Comparison of ENCODE assay signal across 12 cellular contexts in genomic region chr9:108049026-108049591, GRCh38.
A peak's percentile ranks its signal among the peaks of the same experiment; 100 is the strongest.
DNase-seq lines count a peak whose midpoint lies in the region; ATAC-seq, FAIRE-seq and TF ChIP-seq lines count a peak whose summit lies in the region.
"Had no signal": no experiment of that assay in that cellular context is flagged by ENCODE, and none has a peak within 500 bp of the region (broad histone marks: within the 10 kb centered on the region; RNA-seq: fewer than 3 reads in every experiment).

No MANE protein-coding gene starts in this region.

- peaks cover 37% of the 10 kb centered on the region for H3K4me1 ChIP-seq in osteoblast (ENCODE audit: insufficient read depth, low read length)

- no peak overlapping the region for H3K27ac Mint-ChIP-seq in mesothelial cell of epicardium
- H3K27ac Mint-ChIP-seq: H9 had no signal

- H3K4me3 ChIP-seq in osteoblast (ENCODE audit: insufficient read depth, low read length), result no peak overlapping the region

- no peak overlapping the region for H3K4me3 Mint-ChIP-seq in mesothelial cell of epicardium
- H3K4me3 Mint-ChIP-seq: central memory CD8-positive, alpha-beta T cell; H9 had no signal

- H3K9me3 ChIP-seq in osteoblast (ENCODE audit: low read depth, low read length), result no peaks in the 10 kb centered on the region

- H3K36me3 Mint-ChIP-seq in mesothelial cell of epicardium, result no peaks in the 10 kb centered on the region

- no peak for TF ChIP-seq CTCF in osteoblast (IDR thresholded peaks at IDR 0.05; ENCODE audit: extremely low read depth, low read depth, low read length)
- TF ChIP-seq CTCF in mesothelial cell of epicardium (IDR thresholded peaks at IDR 0.05; ENCODE audit: unreplicated experiment), result no peak

- ATAC-seq in HG02571 (IDR thresholded peaks at IDR 0.05; ENCODE audit: unreplicated experiment) (no peak), GM18519 (IDR thresholded peaks at IDR 0.05; ENCODE audit: low FRiP score, unreplicated experiment) (no peak)

- H3K36me3 ChIP-seq in osteoblast (ENCODE audit: insufficient read depth, low read length), result no peaks in the 10 kb centered on the region

- H4K20me1 ChIP-seq in osteoblast (ENCODE audit: insufficient read depth, low read length), result no peaks in the 10 kb centered on the region

- peak overlapping the region; percentile 60 for H3K4me2 ChIP-seq in osteoblast (ENCODE audit: insufficient read depth, low read length)

- peaks cover 1% of the 10 kb centered on the region for H3K27me3 Mint-ChIP-seq in mesothelial cell of epicardium (ENCODE audit: low read depth)
- H3K27me3 Mint-ChIP-seq: central memory CD8-positive, alpha-beta T cell had no signal

- no peaks in the 10 kb centered on the region for H3K27me3 ChIP-seq in osteoblast (ENCODE audit: insufficient read depth, low read length)

- FAIRE-seq in RCC 7860 (lab: Jason Lieb, UNC), result peak; percentile 98

- H3K9me3 Mint-ChIP-seq in mesothelial cell of epicardium, result peaks cover 9% of the 10 kb centered on the region

- no peaks in the 10 kb centered on the region for H3K79me2 ChIP-seq in osteoblast (ENCODE audit: insufficient read depth, low read length)

- H3K4me1 Mint-ChIP-seq in mesothelial cell of epicardium, result peaks cover 30% of the 10 kb centered on the region
- H3K4me1 Mint-ChIP-seq: central memory CD8-positive, alpha-beta T cell had no signal

- H2AFZ ChIP-seq in osteoblast (ENCODE audit: low read length), result no peak overlapping the region

- H3K27ac ChIP-seq in osteoblast (ENCODE audit: low read depth, low read length), result peak overlapping the region; percentile 91

- DNase-seq in GM04503 (ENCODE audit: low read depth) (peak; percentile 88), RCC 7860 (ENCODE audit: low spot score) (peak; percentile 97), epidermal melanocyte (ENCODE audit: insufficient read length, low spot score) (peak; percentile 64), osteoblast (ENCODE audit: insufficient read length, low spot score, missing footprints) (peak; percentile 67), mesothelial cell of epicardium (ENCODE audit: low spot score in 2 of 2, unreplicated experiment in 2 of 2) (no peak), NCI-H345 (lab: John Stamatoyannopoulos, UW) (no peak)
- DNase-seq: H9, NCI-H2171, posterior cingulate gyrus had no signal

Comparison
In these comparisons a context has a peak if more than half of its experiments do, and no peak if none do; other contexts are left out.
1. DNase-seq: peak in GM04503 (single experiment), RCC 7860 (single experiment), epidermal melanocyte (single experiment) and osteoblast (single experiment); none in mesothelial cell of epicardium (0 of 2) and NCI-H345 (single experiment).